ENCODE assay signal across 18 cellular contexts in the genomic region with DNA sequence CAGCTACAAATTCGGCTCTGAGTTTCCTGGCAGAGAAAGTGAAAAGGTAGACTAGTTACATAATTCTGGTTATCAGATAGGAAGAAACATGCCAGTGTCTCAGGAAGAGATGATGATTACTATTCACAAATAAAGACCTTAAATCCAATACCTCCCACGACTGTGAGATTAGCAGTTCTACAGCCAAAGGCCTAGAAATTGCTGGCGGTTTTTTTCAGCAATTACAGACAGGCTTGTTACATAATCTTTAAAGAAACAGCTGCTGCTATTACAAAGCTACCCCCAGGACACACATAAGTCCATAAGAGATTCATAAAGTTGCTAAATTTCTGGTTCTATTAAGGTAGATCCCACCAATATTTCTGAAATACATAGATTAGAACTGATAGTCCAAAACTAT. TPM values are rescaled to one million over a fixed set of nuclear protein-coding genes. Genes with fewer than 3 reads are reported as not detected.
A peak's percentile ranks its signal among the peaks of the same experiment; 100 is the strongest.
DNase-seq lines count a peak whose midpoint lies in the region; ATAC-seq and TF ChIP-seq lines count a peak whose summit lies in the region.
"Had no signal": no experiment of that assay in that cellular context is flagged by ENCODE, and none has a peak within 500 bp of the region (broad histone marks: within the 10 kb centered on the region; RNA-seq: fewer than 3 reads in every experiment).

No MANE protein-coding gene starts in this region.

- no peak for TF ChIP-seq POLR2A in stomach (IDR thresholded peaks at IDR 0.05)
- TF ChIP-seq POLR2A in Peyer's patch (IDR thresholded peaks at IDR 0.05): no peak

- peak overlapping the region; percentile 60 for H3K27ac ChIP-seq in colonic mucosa
- peak overlapping the region in 3 of 5 donors; percentile 20 to 58 (median 38) for H3K27ac ChIP-seq in stomach
- peak overlapping the region in 2 of 4 donors; percentile 11 to 57 for H3K27ac ChIP-seq in Peyer's patch
- H3K27ac ChIP-seq: prostate gland had no signal

- H3K9ac ChIP-seq in colonic mucosa (ENCODE audit: low read depth in 2 of 2, low read length in 2 of 2): no peak overlapping the region

- H3K36me3 ChIP-seq in colonic mucosa: no peaks in the 10 kb centered on the region
- peaks cover 5 to 57% (median 43%) of the 10 kb centered on the region in 4 donors for H3K36me3 ChIP-seq in stomach
- no peaks in the 10 kb centered on the region for H3K36me3 ChIP-seq in Peyer's patch
- H3K36me3 ChIP-seq: prostate gland had no signal

- intact Hi-C loops in colonic mucosa (cut with DNase I): no loop called here
- intact Hi-C loops in stomach (cut with DNase I; ENCODE audit: low total_unique reads): no loop called here

- H3K27ac Mint-ChIP-seq in T-helper 17 cell: no peak overlapping the region
- H3K27ac Mint-ChIP-seq: activated naive CD4-positive, alpha-beta T cell treated with anti-CD3 and anti-CD28 coated beads for 36 hours; GM23338 had no signal

- TF ChIP-seq EP300 in stomach (IDR thresholded peaks at IDR 0.05): no peak

- peaks cover 13% of the 10 kb centered on the region for H3K36me3 Mint-ChIP-seq in T-helper 17 cell (ENCODE audit: low read depth)

- no peaks in the 10 kb centered on the region for H3K27me3 Mint-ChIP-seq in T-helper 17 cell
- H3K27me3 Mint-ChIP-seq: naive B cell had no signal

- H3K4me1 ChIP-seq in colonic mucosa (peaks cover 16% of the 10 kb centered on the region), stomach (peaks cover 0 to 34% (median 13%) of the 10 kb centered on the region in 4 donors), Peyer's patch (peaks cover 0 to 31% (median 0%) of the 10 kb centered on the region in 4 donors)
- H3K4me1 ChIP-seq: prostate gland had no signal

- ATAC-seq in T-helper 17 cell: no peak
- ATAC-seq: esophagus mucosa, GM23338 had no signal

- no peaks in the 10 kb centered on the region for H3K9me3 ChIP-seq in colonic mucosa
- no peaks in the 10 kb centered on the region for H3K9me3 ChIP-seq in stomach
- H3K9me3 ChIP-seq in Peyer's patch: no peaks in the 10 kb centered on the region
- no peaks in the 10 kb centered on the region for H3K9me3 ChIP-seq in T-helper 17 cell (ENCODE audit: control insufficient read depth, low read length, poor library complexity, severe bottlenecking)
- H3K9me3 ChIP-seq: prostate gland had no signal

- no peak overlapping the region for H3K4me3 ChIP-seq in colonic mucosa
- no peak overlapping the region for H3K4me3 ChIP-seq in stomach
- H3K4me3 ChIP-seq in Peyer's patch: no peak overlapping the region
- H3K4me3 ChIP-seq: GM23338, prostate gland had no signal

- WGBS in stomach, 5 donors: 55 to 75% (median 66%) methylated on average over 3 of the region's 3 CpGs

- no peak overlapping the region for H3K4me3 Mint-ChIP-seq in T-helper 17 cell
- H3K4me3 Mint-ChIP-seq: activated naive CD4-positive, alpha-beta T cell treated with anti-CD3 and anti-CD28 coated beads for 36 hours; GM23338; naive B cell had no signal

- TF ChIP-seq CTCF in colonic mucosa (IDR thresholded peaks at IDR 0.05) (no peak), stomach (IDR thresholded peaks at IDR 0.05) (no peak), Peyer's patch (IDR thresholded peaks at IDR 0.05) (no peak)

- DNase-seq in MV-4-11 (lab: John Stamatoyannopoulos, UW): peak; percentile 56
- no peak for DNase-seq in colonic mucosa
- DNase-seq in iris pigment epithelial cell (ENCODE audit: low read depth): peak; percentile 31
- DNase-seq in stomach: no peak
- no peak for DNase-seq in dedifferentiated amniotic fluid mesenchymal stem cell (ENCODE audit: extremely low spot score)
- DNase-seq in Peyer's patch: no peak
- DNase-seq in T-helper 17 cell: no peak
- no peak for DNase-seq in NCI-H1694 (lab: John Stamatoyannopoulos, UW)
- DNase-seq: activated naive CD4-positive, alpha-beta T cell treated with anti-CD3 and anti-CD28 coated beads for 36 hours; activated T-cell treated with anti-CD3 and anti-CD28 coated beads for 4 hours; dermis blood vessel endothelial cell; naive B cell; NCI-H1436; NCI-H345; T1000 had no signal

- H3K4me1 Mint-ChIP-seq in T-helper 17 cell: peaks cover 6% of the 10 kb centered on the region
- H3K4me1 Mint-ChIP-seq: GM23338, naive B cell had no signal

- H3K27me3 ChIP-seq in colonic mucosa (no peaks in the 10 kb centered on the region), stomach (no peaks in the 10 kb centered on the region), Peyer's patch (no peaks in the 10 kb centered on the region)

RNA-seq across cellular contexts. Expression of gene PIGU, which starts 40.2 kb away (rescaled TPM):
- total RNA-seq in colonic mucosa (10 to 100 TPM; 22.3 to 32.6 TPM), stomach (10 to 100 TPM in 2 of 5 donors, 1 to 10 TPM in 2, under 1 TPM in 1; 0.45 to 15.6 (median 9.7) TPM), Peyer's patch (10 to 100 TPM in 3 of 4 donors, 1 to 10 TPM in 1; 6.6 to 29.5 (median 18.4) TPM), T-helper 17 cell (10 to 100 TPM in 1 of 2 donors, 1 to 10 TPM in 1; 8.4 to 10.2 TPM)
- 10 to 100 TPM in 2 of 3 donors, 1 to 10 TPM in 1; 7.0 to 21.3 (median 10.9) TPM for polyA plus RNA-seq in stomach

Comparison
In these comparisons a context has a peak if more than half of its experiments do, and no peak if none do; other contexts are left out.
1. DNase-seq: peak in MV-4-11 (single experiment) and iris pigment epithelial cell (single experiment); none in colonic mucosa (single experiment), stomach (single experiment), dedifferentiated amniotic fluid mesenchymal stem cell (single experiment), Peyer's patch (0 of 3), T-helper 17 cell (0 of 3) and NCI-H1694 (single experiment).